17 cellular contexts compared by ENCODE assay signal in genomic region chr5:151026674-151027073, GRCh38. TPM values are rescaled to one million over a fixed set of nuclear protein-coding genes. Genes with fewer than 3 reads are reported as not detected.
DNase-seq lines count a peak whose midpoint lies in the region; ATAC-seq and TF ChIP-seq lines count a peak whose summit lies in the region.
"Had no signal": no experiment of that assay in that cellular context is flagged by ENCODE, and none has a peak within 500 bp of the region (broad histone marks: within the 10 kb centered on the region; RNA-seq: fewer than 3 reads in every experiment).

No MANE protein-coding gene starts in this region.

- no peak overlapping the region for H3K27ac Mint-ChIP-seq in MCF 10A (ENCODE audit: low read depth, unreplicated experiment)
- H3K27ac Mint-ChIP-seq: activated naive CD8-positive, alpha-beta T cell treated with anti-CD3 and anti-CD28 coated beads, Interleukin-2, amount 50 U/mL, for 24 hours had no signal

- peaks cover 78% of the 10 kb centered on the region for H3K36me3 Mint-ChIP-seq in MCF 10A (ENCODE audit: insufficient read depth, unreplicated experiment)

- CTCF ChIA-PET in MCF 10A (lab: Yijun Ruan, JAX), result interaction anchor here (0.6 to 19.3 kb wide), 6 partner anchors 25 to 225 kb away, joined by 4 to 230 read pairs (median 8); no protein-coding TSS in a partner anchor

- no peak overlapping the region for H3K9ac ChIP-seq in parathyroid adenoma
- H3K9ac ChIP-seq: KMS-11 had no signal

- POLR2A ChIA-PET in MCF 10A (lab: Yijun Ruan, JAX), result no interaction called here

- no peak overlapping the region for H3K4me2 ChIP-seq in parathyroid adenoma (ENCODE audit: low read length)
- H3K4me2 ChIP-seq: KMS-11 had no signal

- H3K4me3 ChIP-seq in breast epithelium (peak overlapping the region in 2 of 3 donors; percentile 73 to 84), parathyroid adenoma (ENCODE audit: low read depth, low read length) (no peak overlapping the region)

- no peaks in the 10 kb centered on the region for H3K79me2 ChIP-seq in parathyroid adenoma

- in situ Hi-C loops in G401 (cut with HindIII; ENCODE audit: low sequenced_read_pairs), result no loop called here

- H3K4me1 Mint-ChIP-seq in MCF 10A (ENCODE audit: insufficient read depth, unreplicated experiment), result peaks cover 43% of the 10 kb centered on the region

- H3K27ac ChIP-seq in breast epithelium (peak overlapping the region; percentile 40 to 92), parathyroid adenoma (peak overlapping the region; percentile 29)
- H3K27ac ChIP-seq: epithelial cell of prostate, KMS-11 had no signal

- H3K4me3 Mint-ChIP-seq in MCF 10A (ENCODE audit: unreplicated experiment), result no peak overlapping the region
- H3K4me3 Mint-ChIP-seq: activated naive CD8-positive, alpha-beta T cell treated with anti-CD3 and anti-CD28 coated beads, Interleukin-2, amount 50 U/mL, for 24 hours; CD4-positive, alpha-beta memory T cell; naive B cell had no signal

- no peaks in the 10 kb centered on the region for H3K9me3 Mint-ChIP-seq in MCF 10A (ENCODE audit: unreplicated experiment)
- H3K9me3 Mint-ChIP-seq: activated naive CD8-positive, alpha-beta T cell treated with anti-CD3 and anti-CD28 coated beads, Interleukin-2, amount 50 U/mL, for 24 hours; naive B cell had no signal

- no peak for DNase-seq in breast epithelium (ENCODE audit: low spot score in 2 of 2)
- DNase-seq in MCF 10A (ENCODE audit: unreplicated experiment), result no peak
- DNase-seq in left cardiac atrium, result peak; percentile 60
- DNase-seq in amygdala (lab: John Stamatoyannopoulos, UW), result no peak
- no peak for DNase-seq in NOMO-1 treated with DMSO at 0.1 percent for 48 hours (lab: John Stamatoyannopoulos, UW; ENCODE audit: unreplicated experiment)
- DNase-seq in G401 (ENCODE audit: low spot score), result no peak
- DNase-seq: activated naive CD8-positive, alpha-beta T cell treated with anti-CD3 and anti-CD28 coated beads, Interleukin-2, amount 50 U/mL, for 24 hours; activated T-cell treated with anti-CD3 and anti-CD28 coated beads for 4 hours; CD4-positive, alpha-beta memory T cell; hippocampal formation; naive B cell; NCI-H1417 treated with DMSO at 0.1 percent for 48 hours; NCI-H226 had no signal

- BruUV-seq in MCF 10A (replicated peaks; lab: Mats Ljungman, UMichigan), result no TSS peak

- no peak for TF ChIP-seq POLR2A in breast epithelium (IDR thresholded peaks at IDR 0.05)

- H3K9me3 ChIP-seq in breast epithelium (no peaks in the 10 kb centered on the region), parathyroid adenoma (ENCODE audit: control insufficient read depth, low read length) (no peaks in the 10 kb centered on the region)

- intact Hi-C loops in breast epithelium (cut with DNase I; ENCODE audit: low total_unique reads), result no loop called here
- intact Hi-C loops in MCF 10A (cut with micrococcal nuclease), result no loop called here
- intact Hi-C loops in left cardiac atrium (cut with DNase I), result no loop called here

- H3K36me3 ChIP-seq in breast epithelium (peaks cover 7% of the 10 kb centered on the region), parathyroid adenoma (ENCODE audit: control insufficient read depth, insufficient read depth, low read length) (no peaks in the 10 kb centered on the region)

- no peak overlapping the region for H2AFZ ChIP-seq in parathyroid adenoma

- TF ChIP-seq CTCF in breast epithelium (IDR thresholded peaks at IDR 0.05) (no peak), MCF 10A (IDR thresholded peaks at IDR 0.05; ENCODE audit: unreplicated experiment) (no peak), parathyroid adenoma (IDR thresholded peaks at IDR 0.05) (no peak)

- peaks cover 0 to 20% of the 10 kb centered on the region in 2 donors for H3K4me1 ChIP-seq in breast epithelium
- peaks cover 14% of the 10 kb centered on the region for H3K4me1 ChIP-seq in parathyroid adenoma

- H3K27me3 ChIP-seq in breast epithelium (no peaks in the 10 kb centered on the region), parathyroid adenoma (ENCODE audit: control insufficient read depth, insufficient read depth, low read length) (no peaks in the 10 kb centered on the region)

- H3K27me3 Mint-ChIP-seq in MCF 10A (ENCODE audit: insufficient read depth, unreplicated experiment), result no peaks in the 10 kb centered on the region
- H3K27me3 Mint-ChIP-seq: activated naive CD8-positive, alpha-beta T cell treated with anti-CD3 and anti-CD28 coated beads, Interleukin-2, amount 50 U/mL, for 24 hours; CD4-positive, alpha-beta memory T cell; naive B cell had no signal

- ATAC-seq in left cardiac atrium (peak in 1 of 2 donors; percentile 11), HG03108 (IDR thresholded peaks at IDR 0.05; ENCODE audit: unreplicated experiment) (no peak)
- ATAC-seq: activated naive CD8-positive, alpha-beta T cell treated with anti-CD3 and anti-CD28 coated beads, Interleukin-2, amount 50 U/mL, for 24 hours had no signal

RNA-seq across cellular contexts. Expression of gene GPX3, which starts 6.3 kb away (rescaled TPM):
- total RNA-seq in breast epithelium, result 1,000 to 10,000 TPM; 1,215 to 5,290 (median 2,830) TPM
- total RNA-seq in MCF 10A (2022), result not detected in 2 replicates
- total RNA-seq in left cardiac atrium, result 1,000 to 10,000 TPM; 1,172 to 1,220 TPM
- 8.4 and 15.5 TPM in 2 replicates for total RNA-seq in G401 (2014; rRNA removed; shearing (Covaris generic))
- total RNA-seq: CD4-positive, alpha-beta memory T cell had no signal

RNA-seq across cellular contexts. Expression of gene TNIP1, which starts 54.2 kb away (rescaled TPM):
- total RNA-seq in breast epithelium (100 to 1,000 TPM in 1 of 3 donors, 10 to 100 TPM in 2; 65.3 to 221 (median 91.8) TPM), MCF 10A (2022) (246 and 342 TPM in 2 replicates), left cardiac atrium (100 to 1,000 TPM in 1 of 2 donors, 10 to 100 TPM in 1; 80.4 to 101 TPM)
- total RNA-seq in G401 (2014; rRNA removed; shearing (Covaris generic)), result 32.2 and 40.4 TPM in 2 replicates

Comparison
In these comparisons a context has a peak if more than half of its experiments do, and no peak if none do; other contexts are left out.
1. RNA of gene GPX3, which starts 6.3 kb away (total RNA-seq): 1,215 to 5,290 TPM in breast epithelium and 1,172 to 1,220 TPM in left cardiac atrium; 8.4 to 15.5 TPM in G401 and not detected in MCF 10A; every median in the first group is over 10 times any median in the second.